In the genomic region with DNA sequence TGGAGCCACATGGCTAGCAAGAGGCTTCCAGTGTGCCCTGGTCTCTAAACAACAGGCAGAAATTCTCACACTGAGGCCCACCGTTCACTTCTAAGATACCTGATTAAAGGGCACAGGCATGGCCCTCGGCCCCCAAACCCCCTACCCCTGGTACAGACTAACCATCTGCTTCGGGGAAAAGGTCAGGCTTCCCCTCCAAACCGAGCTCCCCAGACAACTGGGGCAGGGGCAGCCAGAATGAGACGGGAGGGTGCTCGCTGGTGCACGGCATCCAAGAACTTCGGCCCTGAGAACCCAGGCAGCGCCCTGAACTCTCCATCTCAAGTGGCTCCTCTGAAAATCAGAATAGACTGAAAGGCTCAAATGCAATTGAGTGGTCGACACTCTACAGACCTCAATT, we compare ENCODE assay signal across 9 cellular contexts. TPM values are rescaled to one million over a fixed set of nuclear protein-coding genes. Genes with fewer than 3 reads are reported as not detected.
DNase-seq lines count a peak whose midpoint lies in the region; ATAC-seq and TF ChIP-seq lines count a peak whose summit lies in the region.
"Had no signal": no experiment of that assay in that cellular context is flagged by ENCODE, and none has a peak within 500 bp of the region (broad histone marks: within the 10 kb centered on the region; RNA-seq: fewer than 3 reads in every experiment).

No MANE protein-coding gene starts in this region.

- H3K9me3 Mint-ChIP-seq in CD14-positive monocyte (peaks cover 0 to 2% (median 0%) of the 10 kb centered on the region in 7 donors), nephron (no peaks in the 10 kb centered on the region), HFFc6 (no peaks in the 10 kb centered on the region)
- no peaks in the 10 kb centered on the region for H3K9me3 Mint-ChIP-seq in activated T-helper 1 cell treated with anti-CD3 and anti-CD28 coated beads, Interleukin-12 subunit alpha, Interleukin-12 subunit beta, Interleukin-2, Interleukin-4 antibody, amounts not matched to agents 30 ng/mL and 10 ng/mL and 1 ng/mL, durations not matched to agents 14 hours and 24 hours and 36 hours

- H3K36me3 Mint-ChIP-seq in CD14-positive monocyte (peaks cover 15 to 35% of the 10 kb centered on the region in 2 donors), nephron (ENCODE audit: low read depth) (peaks cover 3% of the 10 kb centered on the region), HFFc6 (ENCODE audit: low read depth) (peaks cover 20% of the 10 kb centered on the region; the same call in 1 of the 2 replicates)
- H3K36me3 Mint-ChIP-seq in activated T-helper 1 cell treated with anti-CD3 and anti-CD28 coated beads, Interleukin-12 subunit alpha, Interleukin-12 subunit beta, Interleukin-2, Interleukin-4 antibody, amounts not matched to agents 30 ng/mL and 10 ng/mL and 1 ng/mL, durations not matched to agents 14 hours and 24 hours and 36 hours (ENCODE audit: low read depth) = peaks cover 31% of the 10 kb centered on the region

- no peak overlapping the region for H3K27ac ChIP-seq in tibial artery
- H3K27ac ChIP-seq in sigmoid colon = no peak overlapping the region

- WGBS in sigmoid colon, 2 donors = 59 to 78% methylated on average over 10 of the region's 10 CpGs

- TF ChIP-seq EP300 in sigmoid colon (IDR thresholded peaks at IDR 0.05) = no peak

- ATAC-seq in GM19395 (IDR thresholded peaks at IDR 0.05; ENCODE audit: unreplicated experiment) = peak; percentile 5

- no peaks in the 10 kb centered on the region for H3K27me3 ChIP-seq in tibial artery
- no peaks in the 10 kb centered on the region for H3K27me3 ChIP-seq in sigmoid colon

- H3K27me3 Mint-ChIP-seq in CD14-positive monocyte (ENCODE audit: low read depth in 3 of 3) (no peaks in the 10 kb centered on the region), nephron (ENCODE audit: low read depth) (no peaks in the 10 kb centered on the region), HFFc6 (ENCODE audit: insufficient read depth) (no peaks in the 10 kb centered on the region; the same call in none of the 2 replicates)
- no peaks in the 10 kb centered on the region for H3K27me3 Mint-ChIP-seq in activated T-helper 1 cell treated with anti-CD3 and anti-CD28 coated beads, Interleukin-12 subunit alpha, Interleukin-12 subunit beta, Interleukin-2, Interleukin-4 antibody, amounts not matched to agents 30 ng/mL and 10 ng/mL and 1 ng/mL, durations not matched to agents 14 hours and 24 hours and 36 hours (ENCODE audit: insufficient read depth)

- H3K4me1 ChIP-seq in tibial artery (peaks cover 0 to 59% (median 38%) of the 10 kb centered on the region in 4 donors), sigmoid colon (peaks cover 0 to 81% (median 45%) of the 10 kb centered on the region in 4 donors)

- peaks cover 85% of the 10 kb centered on the region for H3K4me1 Mint-ChIP-seq in CD14-positive monocyte
- H3K4me1 Mint-ChIP-seq in activated T-helper 1 cell treated with anti-CD3 and anti-CD28 coated beads, Interleukin-12 subunit alpha, Interleukin-12 subunit beta, Interleukin-2, Interleukin-4 antibody, amounts not matched to agents 30 ng/mL and 10 ng/mL and 1 ng/mL, durations not matched to agents 14 hours and 24 hours and 36 hours (ENCODE audit: low read depth) = peaks cover 79% of the 10 kb centered on the region
- peaks cover 40% of the 10 kb centered on the region for H3K4me1 Mint-ChIP-seq in nephron
- H3K4me1 Mint-ChIP-seq in HFFc6 (ENCODE audit: low read depth) = peaks cover 57% of the 10 kb centered on the region

- DNase-seq in CD14-positive monocyte (ENCODE audit: low spot score) = peak; percentile 26
- DNase-seq in activated T-helper 1 cell treated with anti-CD3 and anti-CD28 coated beads, Interleukin-12 subunit alpha, Interleukin-12 subunit beta, Interleukin-2, Interleukin-4 antibody, amounts not matched to agents 30 ng/mL and 10 ng/mL and 1 ng/mL, durations not matched to agents 14 hours and 24 hours and 36 hours (ENCODE audit: low spot score) = no peak
- DNase-seq in tibial artery = no peak
- no peak for DNase-seq in NCI-H526 treated with DMSO at 0.1 percent for 48 hours (lab: John Stamatoyannopoulos, UW)
- DNase-seq in HFFc6 = no peak
- DNase-seq in sigmoid colon = no peak
- DNase-seq: nucleus accumbens had no signal

- H3K4me3 Mint-ChIP-seq in CD14-positive monocyte = peak overlapping the region; percentile 98 to 100
- peak overlapping the region; percentile 96 for H3K4me3 Mint-ChIP-seq in activated T-helper 1 cell treated with anti-CD3 and anti-CD28 coated beads, Interleukin-12 subunit alpha, Interleukin-12 subunit beta, Interleukin-2, Interleukin-4 antibody, amounts not matched to agents 30 ng/mL and 10 ng/mL and 1 ng/mL, durations not matched to agents 14 hours and 24 hours and 36 hours
- peak overlapping the region in 2 of 3 experiments; percentile 47 for H3K4me3 Mint-ChIP-seq in nephron
- no peak overlapping the region for H3K4me3 Mint-ChIP-seq in HFFc6

- H3K36me3 ChIP-seq in tibial artery = peaks cover 0 to 23% (median 0%) of the 10 kb centered on the region in 3 donors
- no peaks in the 10 kb centered on the region for H3K36me3 ChIP-seq in sigmoid colon

- H3K9me3 ChIP-seq in tibial artery (no peaks in the 10 kb centered on the region), sigmoid colon (no peaks in the 10 kb centered on the region)

- TF ChIP-seq CTCF in CD14-positive monocyte (IDR thresholded peaks at IDR 0.05) = no peak
- no peak for TF ChIP-seq CTCF in nephron (IDR thresholded peaks at IDR 0.05; ENCODE audit: unreplicated experiment in 3 of 3)
- TF ChIP-seq CTCF in tibial artery (IDR thresholded peaks at IDR 0.05) = no peak
- no peak for TF ChIP-seq CTCF in HFFc6 (IDR thresholded peaks at IDR 0.05)
- no peak for TF ChIP-seq CTCF in sigmoid colon (IDR thresholded peaks at IDR 0.05)

- peak overlapping the region; percentile 94 to 99 (median 98) for H3K27ac Mint-ChIP-seq in CD14-positive monocyte
- H3K27ac Mint-ChIP-seq in activated T-helper 1 cell treated with anti-CD3 and anti-CD28 coated beads, Interleukin-12 subunit alpha, Interleukin-12 subunit beta, Interleukin-2, Interleukin-4 antibody, amounts not matched to agents 30 ng/mL and 10 ng/mL and 1 ng/mL, durations not matched to agents 14 hours and 24 hours and 36 hours = peak overlapping the region; percentile 95
- H3K27ac Mint-ChIP-seq in nephron = peak overlapping the region in 1 of 3 experiments; percentile 38
- no peak overlapping the region for H3K27ac Mint-ChIP-seq in HFFc6

- intact Hi-C loops in CD14-positive monocyte (cut with micrococcal nuclease) = loop anchor here in 1 of 2 donors (5.0 to 10.0 kb wide), 2 partner anchors 34 to 138 kb away; a partner anchor contains a TSS
- intact Hi-C loops in activated T-helper 1 cell treated with anti-CD3 and anti-CD28 coated beads, Interleukin-12 subunit alpha, Interleukin-12 subunit beta, Interleukin-2, Interleukin-4 antibody, amounts not matched to agents 30 ng/mL and 10 ng/mL and 1 ng/mL, durations not matched to agents 14 hours and 24 hours and 36 hours (cut with micrococcal nuclease) = loop anchor here (10.0 kb wide), 1 partner anchor 168 kb away; no protein-coding TSS in a partner anchor
- intact Hi-C loops in tibial artery (cut with DNase I; ENCODE audit: low total_unique reads) = no loop called here
- intact Hi-C loops in sigmoid colon (cut with DNase I) = no loop called here

- TF ChIP-seq POLR2A in sigmoid colon (IDR thresholded peaks at IDR 0.05) = no peak

- H3K4me3 ChIP-seq in tibial artery = no peak overlapping the region
- no peak overlapping the region for H3K4me3 ChIP-seq in sigmoid colon

RNA-seq across cellular contexts. Expression of a gene that starts 5.6 kb away (rescaled TPM):
- polyA plus RNA-seq in CD14-positive monocyte (10 to 100 TPM; 16.9 to 22.0 TPM), sigmoid colon (10 to 100 TPM; 19.8 to 78.1 (median 22.9) TPM)
- total RNA-seq in activated T-helper 1 cell treated with anti-CD3 and anti-CD28 coated beads, Interleukin-12 subunit alpha, Interleukin-12 subunit beta, Interleukin-2, Interleukin-4 antibody, amounts not matched to agents 30 ng/mL and 10 ng/mL and 1 ng/mL, durations not matched to agents 14 hours and 24 hours and 36 hours = 200 and 202 TPM in 2 replicates
- total RNA-seq in HFFc6 (2021; fragmentation: NEBNext Ultra II Directional; extraction: Animal tissue kit (Norgen Biotek cat#: 25700)) = 10 to 100 TPM; 85.8 to 93.7 (median 88.9) TPM
- 10 to 100 TPM; 17.1 to 46.8 (median 24.9) TPM for total RNA-seq in sigmoid colon

RNA-seq across cellular contexts. Expression of a gene that starts 24.7 kb away (rescaled TPM):
- polyA plus RNA-seq in CD14-positive monocyte (under 1 TPM; 0.16 to 0.38 TPM), sigmoid colon (1 to 10 TPM in 2 of 3 donors, under 1 TPM in 1; 0.69 to 7.9 (median 1.8) TPM)
- 7.7 and 8.3 TPM in 2 replicates for total RNA-seq in activated T-helper 1 cell treated with anti-CD3 and anti-CD28 coated beads, Interleukin-12 subunit alpha, Interleukin-12 subunit beta, Interleukin-2, Interleukin-4 antibody, amounts not matched to agents 30 ng/mL and 10 ng/mL and 1 ng/mL, durations not matched to agents 14 hours and 24 hours and 36 hours
- total RNA-seq in HFFc6 (2021; fragmentation: NEBNext Ultra II Directional; extraction: Animal tissue kit (Norgen Biotek cat#: 25700)) = 1 to 10 TPM; 1.8 to 2.7 (median 2.0) TPM
- total RNA-seq in sigmoid colon = 1 to 10 TPM; 1.1 to 3.6 (median 1.8) TPM

RNA-seq across cellular contexts. Expression of a gene that starts 26.6 kb away (rescaled TPM):
- polyA plus RNA-seq in CD14-positive monocyte (10 to 100 TPM; 15.3 to 17.0 TPM), sigmoid colon (10 to 100 TPM; 31.8 to 62.7 (median 32.4) TPM)
- 66.4 and 69.6 TPM in 2 replicates for total RNA-seq in activated T-helper 1 cell treated with anti-CD3 and anti-CD28 coated beads, Interleukin-12 subunit alpha, Interleukin-12 subunit beta, Interleukin-2, Interleukin-4 antibody, amounts not matched to agents 30 ng/mL and 10 ng/mL and 1 ng/mL, durations not matched to agents 14 hours and 24 hours and 36 hours
- 10 to 100 TPM; 37.5 to 43.1 (median 42.5) TPM for total RNA-seq in HFFc6 (2021; fragmentation: NEBNext Ultra II Directional; extraction: Animal tissue kit (Norgen Biotek cat#: 25700))
- 10 to 100 TPM; 19.7 to 30.5 (median 23.8) TPM for total RNA-seq in sigmoid colon

RNA-seq across cellular contexts. Expression of a gene that starts 30.5 kb away (rescaled TPM):
- polyA plus RNA-seq in CD14-positive monocyte (not detected), sigmoid colon (1 to 10 TPM in 2 of 3 donors, not detected in 1; 2.9 to 4.2 TPM)
- 7.8 and 8.4 TPM in 2 replicates for total RNA-seq in activated T-helper 1 cell treated with anti-CD3 and anti-CD28 coated beads, Interleukin-12 subunit alpha, Interleukin-12 subunit beta, Interleukin-2, Interleukin-4 antibody, amounts not matched to agents 30 ng/mL and 10 ng/mL and 1 ng/mL, durations not matched to agents 14 hours and 24 hours and 36 hours
- total RNA-seq in HFFc6 (2021; fragmentation: NEBNext Ultra II Directional; extraction: Animal tissue kit (Norgen Biotek cat#: 25700)) = 10 to 100 TPM; 10.9 to 12.0 (median 11.3) TPM
- total RNA-seq in sigmoid colon = 10 to 100 TPM in 2 of 4 donors, 1 to 10 TPM in 2; 3.9 to 20.6 (median 10.8) TPM

RNA-seq across cellular contexts. Expression of a gene that starts 44.0 kb away (rescaled TPM):
- polyA plus RNA-seq in CD14-positive monocyte = under 1 TPM in 1 of 2 donors, not detected in 1; 0.08 TPM
- 0.16 TPM in 1 of 2 replicates, not detected in the other for total RNA-seq in activated T-helper 1 cell treated with anti-CD3 and anti-CD28 coated beads, Interleukin-12 subunit alpha, Interleukin-12 subunit beta, Interleukin-2, Interleukin-4 antibody, amounts not matched to agents 30 ng/mL and 10 ng/mL and 1 ng/mL, durations not matched to agents 14 hours and 24 hours and 36 hours
- total RNA-seq in HFFc6 (2021; fragmentation: NEBNext Ultra II Directional; extraction: Animal tissue kit (Norgen Biotek cat#: 25700)) = 1 to 10 TPM in 1 of 6 experiments, under 1 TPM in 5; 0.45 to 1.0 (median 0.59) TPM
- 1 to 10 TPM in 3 of 4 donors, under 1 TPM in 1; 0.95 to 4.3 (median 2.0) TPM for total RNA-seq in sigmoid colon
- polyA plus RNA-seq in sigmoid colon = 10 to 100 TPM; 31.2 to 61.3 (median 33.3) TPM
